1 cellular context compared by ENCODE assay signal in the genomic region with DNA sequence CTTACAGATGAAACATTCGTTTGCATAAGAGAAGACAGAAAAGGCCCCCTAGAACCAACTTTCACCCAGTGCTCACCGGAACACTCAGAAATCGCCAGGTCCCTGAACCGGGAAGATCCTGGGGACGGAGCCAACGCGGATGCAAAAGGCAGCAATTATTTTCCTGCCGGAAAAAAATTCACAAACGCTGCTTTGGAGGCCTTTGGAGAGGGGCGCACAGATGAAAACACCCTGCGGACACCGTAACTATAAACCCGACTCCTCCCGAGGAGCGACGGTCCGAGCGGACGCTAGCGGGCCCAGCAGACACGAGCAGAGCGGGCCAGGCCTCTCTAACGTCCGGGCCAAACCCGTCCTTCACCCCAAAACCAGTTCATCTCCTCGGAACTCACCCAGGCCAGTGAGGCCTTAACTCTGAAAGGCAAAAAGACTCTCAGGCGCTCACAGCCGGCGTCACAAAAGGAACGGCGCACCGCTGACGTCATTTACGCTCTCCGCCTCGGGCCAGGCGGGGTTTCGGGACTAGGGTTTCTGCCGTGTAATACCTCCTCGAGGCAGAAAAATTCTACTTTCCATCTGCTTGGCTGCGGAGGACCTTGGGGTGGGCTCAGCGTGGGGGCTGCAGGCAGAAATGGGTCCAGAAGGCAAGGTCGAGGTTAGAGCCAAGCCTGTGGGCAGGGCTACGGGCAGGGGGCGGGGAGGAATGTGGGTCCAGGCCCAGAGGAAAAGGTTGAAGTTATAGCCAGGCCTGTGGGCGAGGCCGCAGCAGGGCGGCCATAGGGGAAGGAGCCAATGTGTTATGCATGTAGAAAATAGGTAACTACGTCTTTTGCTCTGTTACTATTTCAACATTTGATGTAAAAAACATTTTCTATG.
TF ChIP-seq lines count a peak whose summit lies in the region.

TSS of gene ZNF426 (minus strand) at position 463 of the 876 bp plus-strand sequence. CDS start 2,413 bp downstream, outside the sequence.

TF ChIP-seq in HEK293, 187 proteins besides CTCF, POLR2A, EP300 and RAD21 (continued from another document):
- TF ChIP-seq ZNF518A (tag by site-specific recombination; conservative IDR thresholded peaks at IDR 0.05; ENCODE audit: low read depth) (peak; percentile 61), ZNF248 (tag by site-specific recombination; IDR thresholded peaks at IDR 0.05) (no peak), ZNF362 (tag by site-specific recombination; IDR thresholded peaks at IDR 0.05) (0 out of 2 replicates have a peak, but pooled peaks have one; percentile 14), ZNF341 (tag by site-specific recombination; IDR thresholded peaks at IDR 0.05; ENCODE audit: low read depth) (0 out of 2 replicates have a peak, but pooled peaks have one; percentile 24), ZNF366 (tag by site-specific recombination; conservative IDR thresholded peaks at IDR 0.05) (0 out of 2 replicates have a peak, but pooled peaks have one; percentile 30), ZNF274 (IDR thresholded peaks at IDR 0.05; ENCODE audit: low read length) (no peak), ZNF274 (tag by site-specific recombination; IDR thresholded peaks at IDR 0.05; ENCODE audit: borderline replicate concordance) (no peak), ZSCAN23 (tag by site-specific recombination; IDR thresholded peaks at IDR 0.05) (no peak), KLF8 (tag by site-specific recombination; IDR thresholded peaks at IDR 0.05) (peak; percentile 51; the same call in 1 of the 2 replicates)
- TF ChIP-seq, protein P1, sequence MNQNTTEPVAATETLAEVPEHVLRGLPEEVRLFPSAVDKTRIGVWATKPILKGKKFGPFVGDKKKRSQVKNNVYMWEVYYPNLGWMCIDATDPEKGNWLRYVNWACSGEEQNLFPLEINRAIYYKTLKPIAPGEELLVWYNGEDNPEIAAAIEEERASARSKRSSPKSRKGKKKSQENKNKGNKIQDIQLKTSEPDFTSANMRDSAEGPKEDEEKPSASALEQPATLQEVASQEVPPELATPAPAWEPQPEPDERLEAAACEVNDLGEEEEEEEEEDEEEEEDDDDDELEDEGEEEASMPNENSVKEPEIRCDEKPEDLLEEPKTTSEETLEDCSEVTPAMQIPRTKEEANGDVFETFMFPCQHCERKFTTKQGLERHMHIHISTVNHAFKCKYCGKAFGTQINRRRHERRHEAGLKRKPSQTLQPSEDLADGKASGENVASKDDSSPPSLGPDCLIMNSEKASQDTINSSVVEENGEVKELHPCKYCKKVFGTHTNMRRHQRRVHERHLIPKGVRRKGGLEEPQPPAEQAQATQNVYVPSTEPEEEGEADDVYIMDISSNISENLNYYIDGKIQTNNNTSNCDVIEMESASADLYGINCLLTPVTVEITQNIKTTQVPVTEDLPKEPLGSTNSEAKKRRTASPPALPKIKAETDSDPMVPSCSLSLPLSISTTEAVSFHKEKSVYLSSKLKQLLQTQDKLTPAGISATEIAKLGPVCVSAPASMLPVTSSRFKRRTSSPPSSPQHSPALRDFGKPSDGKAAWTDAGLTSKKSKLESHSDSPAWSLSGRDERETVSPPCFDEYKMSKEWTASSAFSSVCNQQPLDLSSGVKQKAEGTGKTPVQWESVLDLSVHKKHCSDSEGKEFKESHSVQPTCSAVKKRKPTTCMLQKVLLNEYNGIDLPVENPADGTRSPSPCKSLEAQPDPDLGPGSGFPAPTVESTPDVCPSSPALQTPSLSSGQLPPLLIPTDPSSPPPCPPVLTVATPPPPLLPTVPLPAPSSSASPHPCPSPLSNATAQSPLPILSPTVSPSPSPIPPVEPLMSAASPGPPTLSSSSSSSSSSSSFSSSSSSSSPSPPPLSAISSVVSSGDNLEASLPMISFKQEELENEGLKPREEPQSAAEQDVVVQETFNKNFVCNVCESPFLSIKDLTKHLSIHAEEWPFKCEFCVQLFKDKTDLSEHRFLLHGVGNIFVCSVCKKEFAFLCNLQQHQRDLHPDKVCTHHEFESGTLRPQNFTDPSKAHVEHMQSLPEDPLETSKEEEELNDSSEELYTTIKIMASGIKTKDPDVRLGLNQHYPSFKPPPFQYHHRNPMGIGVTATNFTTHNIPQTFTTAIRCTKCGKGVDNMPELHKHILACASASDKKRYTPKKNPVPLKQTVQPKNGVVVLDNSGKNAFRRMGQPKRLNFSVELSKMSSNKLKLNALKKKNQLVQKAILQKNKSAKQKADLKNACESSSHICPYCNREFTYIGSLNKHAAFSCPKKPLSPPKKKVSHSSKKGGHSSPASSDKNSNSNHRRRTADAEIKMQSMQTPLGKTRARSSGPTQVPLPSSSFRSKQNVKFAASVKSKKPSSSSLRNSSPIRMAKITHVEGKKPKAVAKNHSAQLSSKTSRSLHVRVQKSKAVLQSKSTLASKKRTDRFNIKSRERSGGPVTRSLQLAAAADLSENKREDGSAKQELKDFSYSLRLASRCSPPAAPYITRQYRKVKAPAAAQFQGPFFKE (tag by site-specific recombination; IDR thresholded peaks at IDR 0.05; ENCODE audit: borderline replicate concordance) = no peak
- TF ChIP-seq, protein P2, sequence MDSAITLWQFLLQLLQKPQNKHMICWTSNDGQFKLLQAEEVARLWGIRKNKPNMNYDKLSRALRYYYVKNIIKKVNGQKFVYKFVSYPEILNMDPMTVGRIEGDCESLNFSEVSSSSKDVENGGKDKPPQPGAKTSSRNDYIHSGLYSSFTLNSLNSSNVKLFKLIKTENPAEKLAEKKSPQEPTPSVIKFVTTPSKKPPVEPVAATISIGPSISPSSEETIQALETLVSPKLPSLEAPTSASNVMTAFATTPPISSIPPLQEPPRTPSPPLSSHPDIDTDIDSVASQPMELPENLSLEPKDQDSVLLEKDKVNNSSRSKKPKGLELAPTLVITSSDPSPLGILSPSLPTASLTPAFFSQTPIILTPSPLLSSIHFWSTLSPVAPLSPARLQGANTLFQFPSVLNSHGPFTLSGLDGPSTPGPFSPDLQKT (IDR thresholded peaks at IDR 0.05; ENCODE audit: borderline replicate concordance, low read depth, low read length) = no peak
